Comparison of ENCODE assay signal across 27 cellular contexts in the genomic region with DNA sequence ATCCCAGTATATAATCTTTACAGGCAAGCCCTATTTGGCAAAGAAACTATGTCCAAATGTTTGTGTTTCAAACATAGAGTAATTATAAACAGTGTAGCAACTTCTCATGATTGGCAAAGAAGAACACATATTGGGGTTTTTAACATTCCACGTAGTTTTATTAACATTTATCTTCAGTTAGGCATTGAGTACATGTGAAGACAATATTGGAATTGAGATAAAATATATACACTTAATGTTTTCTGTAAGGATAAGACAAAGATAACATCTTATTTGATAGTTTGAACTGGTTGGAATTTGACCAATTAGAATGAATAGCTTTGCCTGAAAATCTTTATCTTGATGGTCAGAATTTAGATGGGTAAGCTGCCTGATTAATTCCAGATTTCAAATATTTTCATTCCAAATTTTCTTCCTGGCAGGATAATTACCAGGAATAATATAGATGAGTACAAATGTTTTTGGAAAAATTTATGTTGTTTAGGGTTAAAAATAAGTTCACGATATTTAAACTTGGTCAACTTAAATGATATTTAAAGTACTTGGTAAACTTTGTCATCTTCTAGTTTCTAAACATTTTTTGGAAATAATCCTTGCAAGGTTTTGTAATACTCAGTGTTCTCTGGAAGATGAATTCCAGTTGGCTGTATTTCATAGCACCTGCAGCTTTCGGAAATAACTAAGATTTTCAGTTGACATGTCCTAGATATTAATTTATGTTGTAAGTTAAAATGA.
"Had no signal": no experiment of that assay in that cellular context is flagged by ENCODE, and none has a peak within 500 bp of the region (broad histone marks: within the 10 kb centered on the region; RNA-seq: fewer than 3 reads in every experiment).

No MANE protein-coding gene starts in this region.

- H3K27me3 Mint-ChIP-seq: natural killer cell treated with Interleukin-12 subunit alpha and Interleukin-12 subunit beta and Interleukin-15 and Interleukin-18, amount 100 ng/mL, for 72 hours; stimulated activated naive CD8-positive, alpha-beta T cell treated with anti-CD3 and anti-CD28 coated beads, Interleukin-15, amount 100 ng/mL, for 72 hours had no signal

- ATAC-seq: heart right ventricle; left colon; left ventricle myocardium superior; lower lobe of right lung; natural killer cell treated with Interleukin-12 subunit alpha and Interleukin-12 subunit beta and Interleukin-15 and Interleukin-18, amount 100 ng/mL, for 72 hours; right lobe of liver; stimulated activated naive CD8-positive, alpha-beta T cell treated with anti-CD3 and anti-CD28 coated beads, Interleukin-15, amount 100 ng/mL, for 72 hours; upper lobe of right lung had no signal

- H3K27me3 ChIP-seq: dorsolateral prefrontal cortex, esophagus muscularis mucosa, heart right ventricle, neutrophil, right lobe of liver, suprapubic skin, transverse colon, upper lobe of right lung, uterus had no signal

- H3K4me3 Mint-ChIP-seq: natural killer cell treated with Interleukin-12 subunit alpha and Interleukin-12 subunit beta and Interleukin-15 and Interleukin-18, amount 100 ng/mL, for 72 hours; neural crest cell; stimulated activated naive CD8-positive, alpha-beta T cell treated with anti-CD3 and anti-CD28 coated beads, Interleukin-15, amount 100 ng/mL, for 72 hours had no signal

- H3K4me1 ChIP-seq: esophagus muscularis mucosa, parathyroid adenoma, right lobe of liver, suprapubic skin, transverse colon, upper lobe of right lung, uterus had no signal

- H3K27ac ChIP-seq: esophagus muscularis mucosa, lower lobe of right lung, neutrophil, parathyroid adenoma, right lobe of liver, suprapubic skin, transverse colon, upper lobe of right lung, uterus had no signal

- H3K9ac ChIP-seq: parathyroid adenoma had no signal

- H3K27ac Mint-ChIP-seq: natural killer cell treated with Interleukin-12 subunit alpha and Interleukin-12 subunit beta and Interleukin-15 and Interleukin-18, amount 100 ng/mL, for 72 hours; progenitor cell of endocrine pancreas; stimulated activated naive CD8-positive, alpha-beta T cell treated with anti-CD3 and anti-CD28 coated beads, Interleukin-15, amount 100 ng/mL, for 72 hours had no signal

- H3K4me1 Mint-ChIP-seq: neural crest cell; stimulated activated naive CD8-positive, alpha-beta T cell treated with anti-CD3 and anti-CD28 coated beads, Interleukin-15, amount 100 ng/mL, for 72 hours had no signal

- H3K4me3 ChIP-seq: dorsolateral prefrontal cortex, esophagus muscularis mucosa, heart right ventricle, lower lobe of right lung, right lobe of liver, suprapubic skin, transverse colon, upper lobe of right lung, uterus had no signal

- H3K9me3 Mint-ChIP-seq: natural killer cell treated with Interleukin-12 subunit alpha and Interleukin-12 subunit beta and Interleukin-15 and Interleukin-18, amount 100 ng/mL, for 72 hours; neural crest cell had no signal

- DNase-seq: dorsolateral prefrontal cortex; effector CD4-positive, alpha-beta T cell; foreskin melanocyte; glutamatergic neuron; heart right ventricle; hippocampal formation; islet precursor cell; kidney glomerular epithelial cell; left colon; left ventricle myocardium superior; lower lobe of right lung; right lobe of liver; small intestine; stimulated activated CD4-positive, alpha-beta T cell treated with anti-CD3 and anti-CD28 coated beads, Interleukin-15, amount 100 ng/mL, for 24 hours; stimulated activated CD4-positive, alpha-beta T cell treated with anti-CD3 and anti-CD28 coated beads, Interleukin-2, amount 100 ng/mL, for 48 hours; stimulated activated naive CD4-positive, alpha-beta T cell; stimulated activated naive CD8-positive, alpha-beta T cell treated with anti-CD3 and anti-CD28 coated beads, Interleukin-15, amount 100 ng/mL, for 72 hours; transverse colon; upper lobe of right lung; uterus had no signal

- H3K36me3 ChIP-seq: esophagus muscularis mucosa, heart right ventricle, lower lobe of right lung, neutrophil, right lobe of liver, suprapubic skin, transverse colon, upper lobe of right lung, uterus had no signal

- H3K79me2 ChIP-seq: parathyroid adenoma had no signal

- H3K36me3 Mint-ChIP-seq: natural killer cell treated with Interleukin-12 subunit alpha and Interleukin-12 subunit beta and Interleukin-15 and Interleukin-18, amount 100 ng/mL, for 72 hours had no signal

- H3K9me3 ChIP-seq: esophagus muscularis mucosa, heart right ventricle, lower lobe of right lung, neutrophil, right lobe of liver, suprapubic skin, transverse colon, upper lobe of right lung, uterus had no signal

- H2AFZ ChIP-seq: parathyroid adenoma had no signal
